17 cellular contexts compared by ENCODE assay signal in genomic region chr13:30805603-30806011, GRCh38.
DNase-seq lines count a peak whose midpoint lies in the region; ATAC-seq, FAIRE-seq and TF ChIP-seq lines count a peak whose summit lies in the region.
"Had no signal": no experiment of that assay in that cellular context is flagged by ENCODE, and none has a peak within 500 bp of the region (broad histone marks: within the 10 kb centered on the region; RNA-seq: fewer than 3 reads in every experiment).

No MANE protein-coding gene starts in this region.

- intact Hi-C loops in dorsolateral prefrontal cortex (cut with DNase I), result loop anchor here (10.0 kb wide), 2 partner anchors 551 to 671 kb away; no protein-coding TSS in a partner anchor
- intact Hi-C loops in CD4-positive, alpha-beta T cell (cut with DNase I, micrococcal nuclease), result loop anchor here in 1 of 2 experiments (10.0 kb wide), 1 partner anchor 1031 kb away; no protein-coding TSS in a partner anchor

- H3K4me1 Mint-ChIP-seq in CD4-positive, alpha-beta T cell (ENCODE audit: low read depth), result peaks cover 7% of the 10 kb centered on the region

- peak in 1 of 56 donors; percentile 3 for TF ChIP-seq CTCF in dorsolateral prefrontal cortex (IDR thresholded peaks at IDR 0.05 in 54 of 56, conservative IDR thresholded peaks at IDR 0.05 in 2 of 56; ENCODE audit: low read depth in 1 of 56, partially characterized antibody in 56 of 56)
- no peak for TF ChIP-seq CTCF in CD4-positive, alpha-beta T cell (IDR thresholded peaks at IDR 0.05)

- no peaks in the 10 kb centered on the region for H3K9me3 Mint-ChIP-seq in CD4-positive, alpha-beta T cell
- H3K9me3 Mint-ChIP-seq: stimulated activated naive CD8-positive, alpha-beta T cell treated with anti-CD3 and anti-CD28 coated beads, Interleukin-15, amount 100 ng/mL, for 72 hours had no signal

- POLR2A ChIA-PET in CD4-positive, alpha-beta T cell (lab: Charles Lee), result no interaction called here

- ATAC-seq in CD4-positive, alpha-beta T cell (ENCODE audit: poor library complexity), result no peak
- no peak for ATAC-seq in HG03432 (IDR thresholded peaks at IDR 0.05; ENCODE audit: unreplicated experiment)
- ATAC-seq: esophagus mucosa; stimulated activated naive CD8-positive, alpha-beta T cell treated with anti-CD3 and anti-CD28 coated beads, Interleukin-15, amount 100 ng/mL, for 72 hours had no signal

- H3K27ac Mint-ChIP-seq in CD4-positive, alpha-beta T cell, result no peak overlapping the region

- no peak overlapping the region for H3K4me3 Mint-ChIP-seq in CD4-positive, alpha-beta T cell
- H3K4me3 Mint-ChIP-seq: stimulated activated naive CD8-positive, alpha-beta T cell treated with anti-CD3 and anti-CD28 coated beads, Interleukin-15, amount 100 ng/mL, for 72 hours had no signal

- CTCF ChIA-PET in CD4-positive, alpha-beta T cell (lab: Charles Lee), result no interaction called here

- peak; percentile 30 for DNase-seq in activated CD8-positive, alpha-beta memory T cell treated with anti-CD3 and anti-CD28 coated beads for 24 hours
- DNase-seq in activated CD8-positive, alpha-beta memory T cell treated with anti-CD3 and anti-CD28 coated beads, Interleukin-2, amount 50 U/mL, for 4 hours, result no peak
- DNase-seq in dorsolateral prefrontal cortex, result peak in 8 of 10 donors; percentile 11 to 75 (median 57)
- peak; percentile 76 for DNase-seq in mucosa of gallbladder (ENCODE audit: low spot score)
- DNase-seq in urothelium cell line (ENCODE audit: low spot score), result peak; percentile 56
- no peak for DNase-seq in DMS79 (lab: John Stamatoyannopoulos, UW)
- no peak for DNase-seq in CD4-positive, alpha-beta T cell
- DNase-seq: activated CD8-positive, alpha-beta memory T cell treated with anti-CD3 and anti-CD28 coated beads, Interleukin-2, amount 50 U/mL, for 48 hours; DMS 273 treated with DMSO at 0.1 percent for 48 hours; NCI-H226; stimulated activated naive CD8-positive, alpha-beta T cell treated with anti-CD3 and anti-CD28 coated beads, Interleukin-15, amount 100 ng/mL, for 72 hours had no signal

- no peaks in the 10 kb centered on the region for H3K36me3 Mint-ChIP-seq in CD4-positive, alpha-beta T cell (ENCODE audit: low read depth)

- no peak overlapping the region for H3K4me3 ChIP-seq in dorsolateral prefrontal cortex

- FAIRE-seq in urothelium cell line (lab: Jason Lieb, UNC), result no peak
- FAIRE-seq: A204.1, GM12892 had no signal

- no peaks in the 10 kb centered on the region for H3K27me3 ChIP-seq in dorsolateral prefrontal cortex
- H3K27me3 ChIP-seq in CD4-positive, alpha-beta T cell (ENCODE audit: control insufficient read depth, insufficient read depth, low read length), result no peaks in the 10 kb centered on the region
- H3K27me3 ChIP-seq: neutrophil had no signal

- no peaks in the 10 kb centered on the region for H3K9me3 ChIP-seq in CD4-positive, alpha-beta T cell (ENCODE audit: control insufficient read depth, low read length)
- H3K9me3 ChIP-seq: neutrophil had no signal

- no peaks in the 10 kb centered on the region for H3K27me3 Mint-ChIP-seq in CD4-positive, alpha-beta T cell

- H3K27ac ChIP-seq in dorsolateral prefrontal cortex, result peak overlapping the region in 12 of 59 donors; percentile 0 to 53 (median 32)
- H3K27ac ChIP-seq in CD4-positive, alpha-beta T cell (ENCODE audit: low read depth, low read length), result no peak overlapping the region
- H3K27ac ChIP-seq: neutrophil, VCaP had no signal

Comparison
In these comparisons a context has a peak if more than half of its experiments do, and no peak if none do; other contexts are left out.
1. DNase-seq: peak in activated CD8-positive, alpha-beta memory T cell treated with anti-CD3 and anti-CD28 coated beads for 24 hours (single experiment), dorsolateral prefrontal cortex (8 of 10), mucosa of gallbladder (single experiment) and urothelium cell line (single experiment); none in activated CD8-positive, alpha-beta memory T cell treated with anti-CD3 and anti-CD28 coated beads, Interleukin-2, amount 50 U/mL, for 4 hours (single experiment), DMS79 (single experiment) and CD4-positive, alpha-beta T cell (0 of 10).